Comparison of ENCODE assay signal across 8 cellular contexts in the genomic region with DNA sequence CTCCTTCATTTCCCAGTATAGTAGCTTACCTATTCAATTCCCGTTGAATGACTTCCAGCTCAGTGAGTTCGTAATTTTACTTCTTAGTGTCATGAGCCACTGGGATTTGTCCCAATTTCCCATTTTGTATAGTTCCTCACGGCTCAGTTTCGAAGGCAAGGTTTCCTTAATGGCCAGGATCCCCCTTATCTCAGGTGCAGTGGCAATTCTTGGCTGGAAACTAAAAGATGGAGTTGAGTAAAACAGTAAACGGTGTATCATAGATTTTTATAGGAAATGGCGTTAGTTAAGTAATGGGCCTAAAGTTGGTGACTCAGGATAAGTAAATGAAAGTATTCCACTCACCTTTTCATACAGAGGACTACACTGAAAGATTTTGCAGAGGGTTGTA. TPM values are rescaled to one million over a fixed set of nuclear protein-coding genes. Genes with fewer than 3 reads are reported as not detected.
DNase-seq lines count a peak whose midpoint lies in the region; ATAC-seq and TF ChIP-seq lines count a peak whose summit lies in the region.

No MANE protein-coding gene starts in this region.

- CTCF ChIA-PET in AG04450 (lab: Charles Lee), result interaction anchor here (1.9 kb wide), 1 partner anchor 17 kb away, joined by 8 read pairs; no protein-coding TSS in a partner anchor

- peak overlapping the region; percentile 14; the same call in 1 of the 2 replicates for H3K9ac ChIP-seq in KMS-11

- H4K20me1 ChIP-seq in KMS-11 (ENCODE audit: insufficient read depth), result 0 out of 2 replicates have a peak, but pooled peaks cover 8% of the 10 kb centered on the region

- H3K4me1 Mint-ChIP-seq in naive B cell, result peaks cover 24 to 32% (median 31%) of the 10 kb centered on the region in 3 donors

- H3K4me3 ChIP-seq in AG04450 (ENCODE audit: low read depth, low read length) (peak overlapping the region; percentile 90), KMS-11 (IDR thresholded peaks at IDR 0.05; ENCODE audit: insufficient read depth, low read depth, low read length) (no peak overlapping the region), choroid plexus epithelial cell (ENCODE audit: low read depth, low read length) (peak overlapping the region; percentile 95)

- in situ Hi-C loops in ACHN (cut with HindIII; ENCODE audit: low pct_ligation_motif_present, low pct_unique_long_range_greater_than_20kb, low sequenced_read_pairs), result no loop called here

- H3K36me3 ChIP-seq in KMS-11 (ENCODE audit: insufficient read depth), result peaks cover 9% of the 10 kb centered on the region; the same call in 1 of the 2 replicates

- ATAC-seq in naive B cell (ENCODE audit: low read depth in 2 of 2) (no peak), left lobe of liver (no peak)

- no peaks in the 10 kb centered on the region for H3K9me3 ChIP-seq in AG04450 (ENCODE audit: control insufficient read depth, insufficient read depth, low read length)

- H3K4me2 ChIP-seq in KMS-11, result peak overlapping the region; percentile 63

- DNase-seq in AG04450 (ENCODE audit: low read depth, low spot score) (no peak), choroid plexus epithelial cell (ENCODE audit: low read depth) (no peak), naive B cell (no peak), HuH-7.5 (ENCODE audit: low spot score) (no peak), NCI-H1694 treated with DMSO at 0.1 percent for 48 hours (lab: John Stamatoyannopoulos, UW) (no peak), left lobe of liver (ENCODE audit: low spot score) (no peak), ACHN (no peak)

- H3K27ac ChIP-seq in AG04450 (ENCODE audit: low read depth, low read length) (no peak overlapping the region), KMS-11 (peak overlapping the region; percentile 31; the same call in 1 of the 2 replicates)

- peak overlapping the region; percentile 87 to 94 (median 92) for H3K4me3 Mint-ChIP-seq in naive B cell

- no peaks in the 10 kb centered on the region for H3K79me2 ChIP-seq in KMS-11 (ENCODE audit: insufficient read depth, low read depth)

- POLR2A ChIA-PET in AG04450 (lab: Yijun Ruan, JAX), result no interaction called here

- H3K27ac Mint-ChIP-seq in naive B cell, result peak overlapping the region; percentile 27 to 98 (median 91)

- no peak for TF ChIP-seq CTCF in AG04450 (IDR thresholded peaks at IDR 0.05; ENCODE audit: low read depth, low read length)
- no peak for TF ChIP-seq CTCF in KMS-11 (conservative IDR thresholded peaks at IDR 0.05; ENCODE audit: low read depth, low read length)
- no peak for TF ChIP-seq CTCF in choroid plexus epithelial cell (conservative IDR thresholded peaks at IDR 0.05; ENCODE audit: low read depth, low read length)

- no peaks in the 10 kb centered on the region for H3K36me3 Mint-ChIP-seq in naive B cell

- H2AFZ ChIP-seq in KMS-11 (ENCODE audit: low read depth), result peak overlapping the region; percentile 74

- H3K27me3 ChIP-seq in AG04450 (ENCODE audit: control insufficient read depth, insufficient read depth, low read length) (no peaks in the 10 kb centered on the region), KMS-11 (ENCODE audit: insufficient read depth, low read depth) (no peaks in the 10 kb centered on the region)

- peaks cover 15% of the 10 kb centered on the region for H3K4me1 ChIP-seq in KMS-11 (ENCODE audit: low read depth, poor library complexity, severe bottlenecking)

- no peaks in the 10 kb centered on the region for H3K27me3 Mint-ChIP-seq in naive B cell

- H3K9me3 Mint-ChIP-seq in naive B cell, result no peaks in the 10 kb centered on the region

RNA-seq across cellular contexts. Expression of a gene that starts 0.5 kb away (rescaled TPM):
- polyA plus RNA-seq in AG04450 (2011; rRNA removed), result 5.1 and 6.4 TPM in 2 replicates
- 9.1 TPM in 2 replicates for polyA minus RNA-seq in AG04450 (2011; rRNA and poly(A)+ RNA removed)
- polyA plus RNA-seq in naive B cell (ENCODE audit: low read depth in 6 of 6), result 1 to 10 TPM in 2 of 6 donors, under 1 TPM in 3, not detected in 1; 0.58 to 2.0 (median 0.97) TPM
- 2.7 TPM for total RNA-seq in left lobe of liver

RNA-seq across cellular contexts. Expression of a gene that starts 9.5 kb away (rescaled TPM):
- polyA plus RNA-seq in AG04450 (2011; rRNA removed) (1,252 and 1,562 TPM in 2 replicates), naive B cell (ENCODE audit: low read depth in 6 of 6) (1,000 to 10,000 TPM in 5 of 6 donors, 100 to 1,000 TPM in 1; 928 to 1,990 (median 1,827) TPM)
- 125 and 159 TPM in 2 replicates for polyA minus RNA-seq in AG04450 (2011; rRNA and poly(A)+ RNA removed)
- total RNA-seq in left lobe of liver, result 232 TPM
